In the genomic region with DNA sequence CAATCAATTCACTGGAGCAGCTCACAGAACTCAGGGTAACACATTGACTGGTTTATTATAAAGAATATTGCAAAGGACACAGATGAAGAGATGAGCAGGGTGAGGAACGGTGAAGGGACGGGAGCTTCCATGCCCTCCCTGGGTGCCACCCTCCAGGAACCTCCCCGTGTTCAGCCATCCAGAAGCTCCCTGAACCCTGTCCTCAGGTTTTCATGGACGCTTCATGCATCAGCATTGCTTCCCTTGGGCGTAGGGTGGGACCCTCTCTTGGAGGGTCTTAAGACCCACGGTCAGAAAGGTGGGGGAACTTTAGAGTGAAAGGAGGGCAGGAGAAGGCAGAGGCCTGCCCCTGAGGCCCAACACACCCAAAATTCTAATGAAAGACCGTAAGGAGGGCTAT, we compare ENCODE assay signal across 39 cellular contexts. TPM values are rescaled to one million over a fixed set of nuclear protein-coding genes. Genes with fewer than 3 reads are reported as not detected.
"Had no signal": no experiment of that assay in that cellular context is flagged by ENCODE, and none has a peak within 500 bp of the region (broad histone marks: within the 10 kb centered on the region; RNA-seq: fewer than 3 reads in every experiment).

No MANE protein-coding gene starts in this region.

- H3K4me1 Mint-ChIP-seq: activated CD4-positive, alpha-beta memory T cell treated with anti-CD3 and anti-CD28 coated beads, Interleukin-2, amount 10 ng/mL, durations not matched to agents 7 days and 5 days; activated CD4-positive, alpha-beta T cell treated with anti-CD3 and anti-CD28 coated beads for 36 hours; activated CD4-positive, alpha-beta T cell treated with anti-CD3 and anti-CD28 coated beads, Interleukin-2, amount 10 ng/mL, durations not matched to agents 7 days and 5 days; activated CD8-positive, alpha-beta memory T cell treated with anti-CD3 and anti-CD28 coated beads, Interleukin-2, amount 10 ng/mL, durations not matched to agents 7 days and 5 days; activated naive CD4-positive, alpha-beta T cell treated with anti-CD3 and anti-CD28 coated beads, Interleukin-2, amount 10 ng/mL, durations not matched to agents 7 days and 5 days; activated naive CD4-positive, alpha-beta T cell treated with anti-CD3 and anti-CD28 coated beads, Interleukin-2, amount 50 U/mL, for 24 hours; activated naive CD8-positive, alpha-beta T cell treated with anti-CD3 and anti-CD28 coated beads, Interleukin-2, amount 50 U/mL, for 24 hours; brain; central memory CD8-positive, alpha-beta T cell had no signal

- H3K4me3 ChIP-seq: ascending aorta, cardiac muscle cell had no signal

- H3K4me3 Mint-ChIP-seq: activated CD4-positive, alpha-beta memory T cell treated with anti-CD3 and anti-CD28 coated beads, Interleukin-2, amount 10 ng/mL, durations not matched to agents 7 days and 5 days; activated CD4-positive, alpha-beta T cell treated with anti-CD3 and anti-CD28 coated beads for 36 hours; activated CD4-positive, alpha-beta T cell treated with anti-CD3 and anti-CD28 coated beads, Interleukin-2, amount 10 ng/mL, durations not matched to agents 7 days and 5 days; activated CD8-positive, alpha-beta memory T cell treated with anti-CD3 and anti-CD28 coated beads, Interleukin-2, amount 10 ng/mL, durations not matched to agents 7 days and 5 days; activated CD8-positive, alpha-beta T cell treated with anti-CD3 and anti-CD28 coated beads, Interleukin-2, amount 10 ng/mL, durations not matched to agents 7 days and 5 days; activated naive CD4-positive, alpha-beta T cell treated with anti-CD3 and anti-CD28 coated beads, Interleukin-2, amount 10 ng/mL, durations not matched to agents 7 days and 5 days; activated naive CD4-positive, alpha-beta T cell treated with anti-CD3 and anti-CD28 coated beads, Interleukin-2, amount 50 U/mL, for 24 hours; activated naive CD8-positive, alpha-beta T cell; activated naive CD8-positive, alpha-beta T cell treated with anti-CD3 and anti-CD28 coated beads, Interleukin-2, amount 10 ng/mL, durations not matched to agents 7 days and 5 days; activated naive CD8-positive, alpha-beta T cell treated with anti-CD3 and anti-CD28 coated beads, Interleukin-2, amount 50 U/mL, for 24 hours; activated T-cell treated with anti-CD3 and anti-CD28 coated beads, Interleukin-2, amount 50 U/mL, for 24 hours; brain; central memory CD8-positive, alpha-beta T cell; T-helper 1 cell treated with Interleukin-12 subunit alpha and Interleukin-12 subunit beta and Interleukin-4 antibody, amounts not matched to agents 30 μg/mL and 1 μg/mL, for 36 hours; T-helper 2 cell treated with Interferon-gamma antibody and Interleukin-4, amounts not matched to agents 5 μg/mL and 100 μg/mL, for 36 hours; WTC11 had no signal

- H3K36me3 ChIP-seq: ascending aorta, cardiac muscle cell, WERI-Rb-1 had no signal

- ATAC-seq: activated CD4-positive, alpha-beta T cell treated with anti-CD3 and anti-CD28 coated beads for 36 hours; activated CD4-positive, CD25-positive, alpha-beta regulatory T cell treated with anti-CD3 and anti-CD28 coated beads, Interleukin-2, amount 50 U/mL, for 24 hours; activated CD8-positive, alpha-beta memory T cell treated with anti-CD3 and anti-CD28 coated beads, Interleukin-2, amount 10 ng/mL, durations not matched to agents 7 days and 5 days; activated CD8-positive, alpha-beta T cell treated with anti-CD3 and anti-CD28 coated beads, Interleukin-2, amount 10 ng/mL, durations not matched to agents 7 days and 5 days; activated naive CD8-positive, alpha-beta T cell treated with anti-CD3 and anti-CD28 coated beads, Interleukin-2, amount 50 U/mL, for 24 hours; WTC11 had no signal

- H3K9me3 Mint-ChIP-seq: activated CD4-positive, alpha-beta memory T cell treated with anti-CD3 and anti-CD28 coated beads, Interleukin-2, amount 10 ng/mL, durations not matched to agents 7 days and 5 days; activated CD4-positive, alpha-beta T cell treated with anti-CD3 and anti-CD28 coated beads, Interleukin-2, amount 10 ng/mL, durations not matched to agents 7 days and 5 days; activated naive CD4-positive, alpha-beta T cell treated with anti-CD3 and anti-CD28 coated beads, Interleukin-2, amount 10 ng/mL, durations not matched to agents 7 days and 5 days; activated naive CD4-positive, alpha-beta T cell treated with anti-CD3 and anti-CD28 coated beads, Interleukin-2, amount 50 U/mL, for 24 hours; activated naive CD8-positive, alpha-beta T cell treated with anti-CD3 and anti-CD28 coated beads, Interleukin-2, amount 10 ng/mL, durations not matched to agents 7 days and 5 days; activated naive CD8-positive, alpha-beta T cell treated with anti-CD3 and anti-CD28 coated beads, Interleukin-2, amount 50 U/mL, for 24 hours; activated T-cell treated with anti-CD3 and anti-CD28 coated beads, Interleukin-2, amount 50 U/mL, for 24 hours; activated T-helper 2 cell treated with anti-CD3 and anti-CD28 coated beads, Interferon-gamma antibody, Interleukin-2, Interleukin-4, amounts not matched to agents 10 μg/mL and 5 μg/mL and 100 μg/mL, durations not matched to agents 14 hours and 24 hours and 36 hours; central memory CD8-positive, alpha-beta T cell; T-helper 1 cell treated with Interleukin-12 subunit alpha and Interleukin-12 subunit beta and Interleukin-4 antibody, amounts not matched to agents 30 μg/mL and 1 μg/mL, for 36 hours; T-helper 2 cell treated with Interferon-gamma antibody and Interleukin-4, amounts not matched to agents 5 μg/mL and 100 μg/mL, for 36 hours had no signal

- H3K4me1 ChIP-seq: ascending aorta had no signal

- DNase-seq: activated CD4-positive, alpha-beta memory T cell treated with anti-CD3 and anti-CD28 coated beads, Interleukin-2, amount 10 ng/mL, durations not matched to agents 7 days and 5 days; activated CD4-positive, alpha-beta T cell treated with anti-CD3 and anti-CD28 coated beads for 1 hour; activated CD4-positive, alpha-beta T cell treated with anti-CD3 and anti-CD28 coated beads for 36 hours; activated CD4-positive, alpha-beta T cell treated with anti-CD3 and anti-CD28 coated beads for 48 hours; activated CD4-positive, alpha-beta T cell treated with anti-CD3 and anti-CD28 coated beads, Interleukin-2, amount 10 ng/mL, durations not matched to agents 7 days and 5 days; activated CD4-positive, alpha-beta T cell treated with anti-CD3 and anti-CD28 coated beads, Interleukin-2, amount 50 U/mL, for 48 hours; activated CD4-positive, CD25-positive, alpha-beta regulatory T cell; activated CD8-positive, alpha-beta memory T cell treated with anti-CD3 and anti-CD28 coated beads for 24 hours; activated CD8-positive, alpha-beta memory T cell treated with anti-CD3 and anti-CD28 coated beads, Interleukin-2, amount 10 ng/mL, durations not matched to agents 7 days and 5 days; activated CD8-positive, alpha-beta memory T cell treated with anti-CD3 and anti-CD28 coated beads, Interleukin-2, amount 50 U/mL, for 48 hours; activated CD8-positive, alpha-beta T cell treated with anti-CD3 and anti-CD28 coated beads, Interleukin-2, amount 10 ng/mL, durations not matched to agents 7 days and 5 days; activated effector memory CD4-positive, alpha-beta T cell treated with Interleukin-2 at 50 U/mL for 16 hours; activated gamma-delta T cell; activated naive CD4-positive, alpha-beta T cell treated with anti-CD3 and anti-CD28 coated beads, Interleukin-2, amount 10 ng/mL, durations not matched to agents 7 days and 5 days; activated naive CD4-positive, alpha-beta T cell treated with Interleukin-2 at 50 U/mL for 16 hours; activated naive CD8-positive, alpha-beta T cell treated with anti-CD3 and anti-CD28 coated beads, Interleukin-2, amount 10 ng/mL, durations not matched to agents 7 days and 5 days; activated naive CD8-positive, alpha-beta T cell treated with anti-CD3 and anti-CD28 coated beads, Interleukin-2, amount 50 U/mL, for 24 hours; activated T-cell treated with anti-CD3 and anti-CD28 coated beads, Interleukin-2, amount 50 U/mL, for 24 hours; activated T-cell treated with anti-CD3 and anti-CD28 coated beads, Interleukin-2, amount 50 U/mL, for 48 hours; amygdala; anterior cingulate cortex; caudate nucleus; cerebellar nuclear complex; T-helper 1 cell; T-helper 2 cell; T-helper 9 cell; WERI-Rb-1 had no signal

- H3K27ac Mint-ChIP-seq: activated CD4-positive, alpha-beta memory T cell treated with anti-CD3 and anti-CD28 coated beads, Interleukin-2, amount 10 ng/mL, durations not matched to agents 7 days and 5 days; activated CD4-positive, alpha-beta T cell treated with anti-CD3 and anti-CD28 coated beads for 36 hours; activated CD4-positive, alpha-beta T cell treated with anti-CD3 and anti-CD28 coated beads, Interleukin-2, amount 10 ng/mL, durations not matched to agents 7 days and 5 days; activated CD8-positive, alpha-beta memory T cell treated with anti-CD3 and anti-CD28 coated beads, Interleukin-2, amount 10 ng/mL, durations not matched to agents 7 days and 5 days; activated CD8-positive, alpha-beta T cell treated with anti-CD3 and anti-CD28 coated beads, Interleukin-2, amount 10 ng/mL, durations not matched to agents 7 days and 5 days; activated naive CD4-positive, alpha-beta T cell treated with anti-CD3 and anti-CD28 coated beads, Interleukin-2, amount 10 ng/mL, durations not matched to agents 7 days and 5 days; activated naive CD4-positive, alpha-beta T cell treated with anti-CD3 and anti-CD28 coated beads, Interleukin-2, amount 50 U/mL, for 24 hours; activated naive CD8-positive, alpha-beta T cell; activated naive CD8-positive, alpha-beta T cell treated with anti-CD3 and anti-CD28 coated beads, Interleukin-2, amount 10 ng/mL, durations not matched to agents 7 days and 5 days; activated naive CD8-positive, alpha-beta T cell treated with anti-CD3 and anti-CD28 coated beads, Interleukin-2, amount 50 U/mL, for 24 hours; activated T-cell treated with anti-CD3 and anti-CD28 coated beads, Interleukin-2, amount 50 U/mL, for 24 hours; activated T-helper 2 cell treated with anti-CD3 and anti-CD28 coated beads, Interferon-gamma antibody, Interleukin-2, Interleukin-4, amounts not matched to agents 10 μg/mL and 5 μg/mL and 100 μg/mL, durations not matched to agents 14 hours and 24 hours and 36 hours; brain; T-helper 1 cell treated with Interleukin-12 subunit alpha and Interleukin-12 subunit beta and Interleukin-4 antibody, amounts not matched to agents 30 μg/mL and 1 μg/mL, for 36 hours; T-helper 2 cell treated with Interferon-gamma antibody and Interleukin-4, amounts not matched to agents 5 μg/mL and 100 μg/mL, for 36 hours; WTC11 had no signal

- H3K36me3 Mint-ChIP-seq: activated CD8-positive, alpha-beta memory T cell treated with anti-CD3 and anti-CD28 coated beads, Interleukin-2, amount 10 ng/mL, durations not matched to agents 7 days and 5 days; activated naive CD4-positive, alpha-beta T cell treated with anti-CD3 and anti-CD28 coated beads, Interleukin-2, amount 10 ng/mL, durations not matched to agents 7 days and 5 days; activated naive CD4-positive, alpha-beta T cell treated with anti-CD3 and anti-CD28 coated beads, Interleukin-2, amount 50 U/mL, for 24 hours; activated naive CD8-positive, alpha-beta T cell; activated naive CD8-positive, alpha-beta T cell treated with anti-CD3 and anti-CD28 coated beads, Interleukin-2, amount 10 ng/mL, durations not matched to agents 7 days and 5 days; brain; WTC11 had no signal

- H3K9me3 ChIP-seq: ascending aorta had no signal

- H3K27ac ChIP-seq: cardiac muscle cell, WERI-Rb-1 had no signal

- H3K27me3 ChIP-seq: ascending aorta, cardiac muscle cell had no signal

RNA-seq across cellular contexts. Expression of a gene that starts 12.8 kb away (rescaled TPM):
- total RNA-seq: activated CD4-positive, alpha-beta memory T cell treated with anti-CD3 and anti-CD28 coated beads, Interleukin-2, amount 10 ng/mL, durations not matched to agents 7 days and 5 days; activated CD8-positive, alpha-beta T cell treated with anti-CD3 and anti-CD28 coated beads, Interleukin-2, amount 10 ng/mL, durations not matched to agents 7 days and 5 days; activated T-helper 2 cell treated with anti-CD3 and anti-CD28 coated beads, Interferon-gamma antibody, Interleukin-2, Interleukin-4, amounts not matched to agents 10 μg/mL and 5 μg/mL and 100 μg/mL, durations not matched to agents 14 hours and 24 hours and 36 hours; bronchial epithelial cell had no signal
